In the genomic region with DNA sequence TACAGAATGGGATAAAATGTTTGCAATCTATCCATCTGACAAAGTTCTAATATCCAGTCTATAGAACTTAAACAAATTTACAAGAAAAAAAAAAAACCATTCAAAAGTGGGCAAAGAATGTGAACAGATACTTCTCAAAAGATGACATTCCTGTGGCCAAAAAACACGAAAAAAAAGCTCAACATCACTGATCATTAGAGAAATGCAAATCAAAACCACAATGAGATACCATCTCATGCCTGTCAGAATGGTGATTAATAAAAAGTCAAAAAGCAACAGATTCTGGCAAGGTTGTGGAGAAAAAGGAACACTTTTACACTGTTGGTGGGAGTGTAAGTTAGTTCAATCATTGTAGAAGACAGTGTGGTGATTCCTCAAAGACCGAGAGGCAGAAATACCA, we compare ENCODE assay signal across 7 cellular contexts. TPM values are rescaled to one million over a fixed set of nuclear protein-coding genes. Genes with fewer than 3 reads are reported as not detected.
A peak's percentile ranks its signal among the peaks of the same experiment; 100 is the strongest.
DNase-seq lines count a peak whose midpoint lies in the region; ATAC-seq, FAIRE-seq and TF ChIP-seq lines count a peak whose summit lies in the region.
"Not testable (repeated sequence)": the region's sequence is repeated elsewhere in the genome, so short reads cannot be mapped to it uniquely, and the experiment has no call there.

No MANE protein-coding gene starts in this region.

- peak overlapping the region; percentile 7 for H3K4me3 ChIP-seq in CD4-positive, CD25-positive, alpha-beta regulatory T cell (ENCODE audit: low read depth, low read length)
- H3K4me3 ChIP-seq in astrocyte (ENCODE audit: insufficient read depth, low read depth, low read length); GM12878: not testable (repeated sequence)

- CTCF ChIA-PET in GM12878 (lab: Yijun Ruan, JAX) = not testable (repeated sequence)

- H2AFZ ChIP-seq in astrocyte (ENCODE audit: low read depth, low read length); GM12878 (ENCODE audit: control insufficient read depth, low read depth, low read length): not testable (repeated sequence)

- intact Hi-C loops in GM12878 (cut with micrococcal nuclease; ENCODE audit: unreplicated experiment) = not testable (repeated sequence)

- SMC1A ChIA-PET in GM12878 (lab: Charles Lee; ENCODE audit: uncharacterized antibody, unreplicated experiment) = interaction anchor here (0.6 to 1.8 kb wide), 2 partner anchors 17 to 41 kb away, joined by 3 to 4 read pairs; no protein-coding TSS in a partner anchor

- not testable (repeated sequence) for FAIRE-seq in astrocyte (lab: Jason Lieb, UNC); GM12878 (lab: Jason Lieb, UNC)

- H3K27ac ChIP-seq in CD4-positive, CD25-positive, alpha-beta regulatory T cell (ENCODE audit: insufficient read depth, low read length, poor library complexity, severe bottlenecking); astrocyte (ENCODE audit: low read depth, low read length); GM12878 (ENCODE audit: control insufficient read depth, insufficient read depth): not testable (repeated sequence)

- in situ Hi-C loops in GM12878 (cut with MboI) = not testable (repeated sequence)

- TF ChIP-seq EP300 in GM12878 (IDR thresholded peaks at IDR 0.05; ENCODE audit: borderline replicate concordance in 1 of 2, control insufficient read depth in 1 of 2, low read depth in 2 of 2, low read length in 2 of 2) = not testable (repeated sequence)

- H3K4me1 Mint-ChIP-seq in CD4-positive, CD25-positive, alpha-beta regulatory T cell = peaks cover 16 to 40% (median 34%) of the 10 kb centered on the region in 4 donors
- peaks cover 18% of the 10 kb centered on the region for H3K4me1 Mint-ChIP-seq in astrocyte (ENCODE audit: low read depth, unreplicated experiment)
- peaks cover 14% of the 10 kb centered on the region for H3K4me1 Mint-ChIP-seq in memory B cell
- H3K4me1 Mint-ChIP-seq in stimulated activated naive B cell treated with anti-CD40 and anti-IgM and Interleukin-4, amounts not matched to agents 10 μg/mL and 1 μg/mL and 100 μg/mL, for 72 hours = peaks cover 19 to 35% of the 10 kb centered on the region in 2 donors

- not testable (repeated sequence) for H3K4me1 ChIP-seq in CD4-positive, CD25-positive, alpha-beta regulatory T cell (ENCODE audit: control insufficient read depth, insufficient read depth, low read length, poor library complexity, severe bottlenecking); astrocyte (ENCODE audit: insufficient read depth, low read length); GM12878 (ENCODE audit: control insufficient read depth, insufficient read depth, low read length)

- not testable (repeated sequence) for ATAC-seq in CD4-positive, CD25-positive, alpha-beta regulatory T cell (ENCODE audit: low read depth in 2 of 2); GM12878; memory B cell (ENCODE audit: low read depth); stimulated activated naive B cell treated with anti-CD40 and anti-IgM and Interleukin-4, amounts not matched to agents 10 μg/mL and 1 μg/mL and 100 μg/mL, for 72 hours (replicated peaks)

- not testable (repeated sequence) for H3K79me2 ChIP-seq in astrocyte (ENCODE audit: insufficient read depth, low read length); GM12878 (ENCODE audit: control insufficient read depth, insufficient read depth, low read length)

- TF ChIP-seq POLR2A in GM12878 (IDR thresholded peaks at IDR 0.05; ENCODE audit: low read depth, low read length) = not testable (repeated sequence)

- H3K9me3 ChIP-seq in CD4-positive, CD25-positive, alpha-beta regulatory T cell (ENCODE audit: control insufficient read depth in 2 of 2, low read length in 2 of 2); astrocyte (ENCODE audit: insufficient read depth, low read depth, low read length); GM12878 (replicated peaks; ENCODE audit: control insufficient read depth, insufficient read depth, low read length): not testable (repeated sequence)

- H3K9me3 Mint-ChIP-seq in CD4-positive, CD25-positive, alpha-beta regulatory T cell; astrocyte (ENCODE audit: unreplicated experiment); memory B cell; stimulated activated naive B cell treated with anti-CD40 and anti-IgM and Interleukin-4, amounts not matched to agents 10 μg/mL and 1 μg/mL and 100 μg/mL, for 72 hours: not testable (repeated sequence)

- H3K9ac ChIP-seq in astrocyte (ENCODE audit: low read length); GM12878 (ENCODE audit: control insufficient read depth, insufficient read depth, low read length): not testable (repeated sequence)

- DNase-seq in CD4-positive, CD25-positive, alpha-beta regulatory T cell; GM12878 (ENCODE audit: low read depth, low spot score); memory B cell (ENCODE audit: low spot score in 2 of 2); stimulated activated naive B cell treated with anti-CD40 and anti-IgM and Interleukin-4, amounts not matched to agents 10 μg/mL and 1 μg/mL and 100 μg/mL, for 72 hours: not testable (repeated sequence)
- DNase-seq in EH (ENCODE audit: low read depth) (peak; percentile 13), M059J (ENCODE audit: low read depth) (peak; percentile 56), astrocyte (ENCODE audit: low read depth) (peak; percentile 39)

- RAD21 ChIA-PET in GM12878 (lab: Charles Lee; ENCODE audit: unreplicated experiment) = not testable (repeated sequence)

- BruUV-seq in GM12878 (replicated peaks; lab: Mats Ljungman, UMichigan) = not testable (repeated sequence)

- H3K27ac Mint-ChIP-seq in CD4-positive, CD25-positive, alpha-beta regulatory T cell = peak overlapping the region in 1 of 3 donors; percentile 5
- H3K27ac Mint-ChIP-seq in astrocyte (ENCODE audit: unreplicated experiment) (peak overlapping the region; percentile 27), memory B cell (peak overlapping the region; percentile 73)
- peak overlapping the region; percentile 31 for H3K27ac Mint-ChIP-seq in stimulated activated naive B cell treated with anti-CD40 and anti-IgM and Interleukin-4, amounts not matched to agents 10 μg/mL and 1 μg/mL and 100 μg/mL, for 72 hours

- H3K27me3 ChIP-seq in CD4-positive, CD25-positive, alpha-beta regulatory T cell (ENCODE audit: control insufficient read depth, insufficient read depth, low read length); astrocyte (ENCODE audit: insufficient read depth, low read length); GM12878 (replicated peaks in 1 of 2; ENCODE audit: control insufficient read depth in 2 of 2, insufficient read depth in 2 of 2, low read length in 1 of 2): not testable (repeated sequence)

- H3K4me3 Mint-ChIP-seq in CD4-positive, CD25-positive, alpha-beta regulatory T cell; astrocyte (ENCODE audit: unreplicated experiment); memory B cell; stimulated activated naive B cell treated with anti-CD40 and anti-IgM and Interleukin-4, amounts not matched to agents 10 μg/mL and 1 μg/mL and 100 μg/mL, for 72 hours: not testable (repeated sequence)

- POLR2A ChIA-PET in GM12878 (lab: Charles Lee) = interaction anchor here (0.6 kb wide), 1 partner anchor 11 kb away, joined by 5 read pairs; no protein-coding TSS in a partner anchor

- H4K20me1 ChIP-seq in astrocyte (ENCODE audit: insufficient read depth, low read length) = peaks cover 14% of the 10 kb centered on the region
- H4K20me1 ChIP-seq in GM12878 (ENCODE audit: control insufficient read depth, insufficient read depth) = not testable (repeated sequence)

- not testable (repeated sequence) for H3K4me2 ChIP-seq in astrocyte (ENCODE audit: low read length); GM12878 (ENCODE audit: control insufficient read depth, insufficient read depth)

- not testable (repeated sequence) for H3K36me3 ChIP-seq in CD4-positive, CD25-positive, alpha-beta regulatory T cell (ENCODE audit: control insufficient read depth, insufficient read depth, low read length); astrocyte (ENCODE audit: insufficient read depth, low read length); GM12878 (ENCODE audit: control insufficient read depth in 2 of 2, insufficient read depth in 2 of 2, low read length in 1 of 2)

- TF ChIP-seq RAD21 in GM12878 (IDR thresholded peaks at IDR 0.05; ENCODE audit: insufficient read depth, low read depth, low read length) = not testable (repeated sequence)

- H3K36me3 Mint-ChIP-seq in CD4-positive, CD25-positive, alpha-beta regulatory T cell = peaks cover 37% of the 10 kb centered on the region
- peaks cover 12% of the 10 kb centered on the region for H3K36me3 Mint-ChIP-seq in astrocyte (ENCODE audit: low read depth, unreplicated experiment)
- H3K36me3 Mint-ChIP-seq in memory B cell = peaks cover 26% of the 10 kb centered on the region
- H3K36me3 Mint-ChIP-seq in stimulated activated naive B cell treated with anti-CD40 and anti-IgM and Interleukin-4, amounts not matched to agents 10 μg/mL and 1 μg/mL and 100 μg/mL, for 72 hours = peaks cover 42 to 59% of the 10 kb centered on the region in 2 donors

- not testable (repeated sequence) for TF ChIP-seq CTCF in astrocyte (IDR thresholded peaks at IDR 0.05; ENCODE audit: insufficient read depth, low read depth, low read length); GM12878 (IDR thresholded peaks at IDR 0.05 in 2 of 3, conservative IDR thresholded peaks at IDR 0.05 in 1 of 3; ENCODE audit: control insufficient read depth in 2 of 3, extremely low read depth in 1 of 3, insufficient read depth in 1 of 3, low read depth in 3 of 3, low read length in 3 of 3)

- H3K27me3 Mint-ChIP-seq in CD4-positive, CD25-positive, alpha-beta regulatory T cell; astrocyte (ENCODE audit: low read depth, unreplicated experiment); memory B cell; stimulated activated naive B cell treated with anti-CD40 and anti-IgM and Interleukin-4, amounts not matched to agents 10 μg/mL and 1 μg/mL and 100 μg/mL, for 72 hours: not testable (repeated sequence)

- 44% methylated on average over 2 of the region's 2 CpGs for WGBS in GM12878 (ENCODE audit: insufficient coverage, insufficient replicate concordance, low lambda C conversion rate, missing lambda C conversion rate)

RNA-seq across cellular contexts. Expression of a gene that starts 26.6 kb away (rescaled TPM):
- total RNA-seq in CD4-positive, CD25-positive, alpha-beta regulatory T cell = 35.9 TPM
- polyA plus RNA-seq in CD4-positive, CD25-positive, alpha-beta regulatory T cell = 10 to 100 TPM; 30.1 to 47.6 (median 38.1) TPM
- 68.4 and 95.1 TPM in 2 replicates for total RNA-seq in M059J (2014; rRNA removed; shearing (Covaris generic))
- total RNA-seq in astrocyte = 52.7 and 58.9 TPM in 2 replicates
- 171 and 189 TPM in 2 replicates for total RNA-seq in GM12878 (2013; cell fraction: nucleolus; rRNA removed)
- 27.6 and 29.9 TPM in 2 replicates for total RNA-seq in GM12878 (2014; rRNA removed)
- 37.3 and 40.1 TPM in 2 replicates for total RNA-seq in GM12878 (2014; rRNA removed; fragmentation: Illumina TruSeq; extraction: Trizol)
- 21.3 and 22.2 TPM in 2 replicates for total RNA-seq in GM12878 (2021)
- polyA plus RNA-seq in GM12878 (2011; ENCODE audit: low read depth) = 11.4 TPM
- polyA plus RNA-seq in GM12878 (2011; rRNA removed) = 56.3 and 93.7 TPM in 2 replicates
- polyA plus RNA-seq in GM12878 (2011; cell fraction: cytosol; rRNA removed) = 20.2 and 24.5 TPM in 2 replicates
- 18.3 and 23.1 TPM in 2 replicates for polyA plus RNA-seq in GM12878 (2011; cell fraction: nucleus; rRNA removed)
- 17.5 and 19.5 TPM in 2 replicates for polyA plus RNA-seq in GM12878 (2012)
- polyA plus RNA-seq in GM12878 (2014; fragmentation: Illumina TruSeq; extraction: Trizol) = 29.6 and 36.5 TPM in 2 replicates
- polyA plus RNA-seq in GM12878 (2014; fragmentation: Nextera tagmentation; extraction: Ambion mirVana) = 10 to 100 TPM in 1 of 2 experiments, 1 to 10 TPM in 1; 9.3 to 15.9 TPM
- polyA plus RNA-seq in GM12878 (2014; rRNA removed) = 11.5 and 13.8 TPM in 2 replicates
- polyA plus RNA-seq in GM12878 (2016; fragmentation: Nextera tagmentation; extraction: Ambion mirVana) = 10 to 100 TPM; 45.1 to 45.2 TPM
- 35.1 and 48.0 TPM in 2 replicates for polyA minus RNA-seq in GM12878 (2011; rRNA and poly(A)+ RNA removed)
- polyA minus RNA-seq in GM12878 (2011; cell fraction: cytosol; rRNA and poly(A)+ RNA removed) = 9.6 and 13.7 TPM in 2 replicates
- polyA minus RNA-seq in GM12878 (2011; cell fraction: nucleus; rRNA and poly(A)+ RNA removed) = 57.8 and 86.2 TPM in 2 replicates

RNA-seq across cellular contexts. Expression of a gene that starts 26.9 kb away (rescaled TPM):
- 96.6 TPM for total RNA-seq in CD4-positive, CD25-positive, alpha-beta regulatory T cell
- 10 to 100 TPM; 28.8 to 43.2 (median 35.8) TPM for polyA plus RNA-seq in CD4-positive, CD25-positive, alpha-beta regulatory T cell
- 39.1 and 41.6 TPM in 2 replicates for total RNA-seq in M059J (2014; rRNA removed; shearing (Covaris generic))
- total RNA-seq in astrocyte (39.8 and 49.6 TPM in 2 replicates), GM12878 (2014; rRNA removed) (39.4 and 41.9 TPM in 2 replicates), GM12878 (2014; rRNA removed; fragmentation: Illumina TruSeq; extraction: Trizol) (44.1 and 48.4 TPM in 2 replicates), GM12878 (2021) (35.9 and 37.3 TPM in 2 replicates)
- total RNA-seq in GM12878 (2013; cell fraction: nucleolus; rRNA removed) = 482 and 484 TPM in 2 replicates
- polyA plus RNA-seq in GM12878 (2011; ENCODE audit: low read depth) = 16.8 TPM
- polyA plus RNA-seq in GM12878 (2011; rRNA removed) (65.6 and 93.6 TPM in 2 replicates), GM12878 (2014; fragmentation: Illumina TruSeq; extraction: Trizol) (34.9 and 41.8 TPM in 2 replicates), GM12878 (2014; fragmentation: Nextera tagmentation; extraction: Ambion mirVana) (10 to 100 TPM; 14.2 to 15.7 TPM), GM12878 (2014; rRNA removed) (27.7 and 31.5 TPM in 2 replicates), GM12878 (2016; fragmentation: Nextera tagmentation; extraction: Ambion mirVana) (10 to 100 TPM; 36.8 to 46.0 TPM)
- 29.8 and 33.8 TPM in 2 replicates for polyA plus RNA-seq in GM12878 (2011; cell fraction: cytosol; rRNA removed)
- polyA plus RNA-seq in GM12878 (2011; cell fraction: nucleus; rRNA removed) = 68.6 and 78.6 TPM in 2 replicates
- polyA plus RNA-seq in GM12878 (2012) = 26.1 and 29.1 TPM in 2 replicates
- polyA minus RNA-seq in GM12878 (2011; rRNA and poly(A)+ RNA removed) = 152 and 187 TPM in 2 replicates
- 27.1 and 37.1 TPM in 2 replicates for polyA minus RNA-seq in GM12878 (2011; cell fraction: cytosol; rRNA and poly(A)+ RNA removed)
- 115 and 182 TPM in 2 replicates for polyA minus RNA-seq in GM12878 (2011; cell fraction: nucleus; rRNA and poly(A)+ RNA removed)
